ENCODE assay signal across 13 cellular contexts in genomic region chr5:34061993-34062392, GRCh38. TPM values are rescaled to one million over a fixed set of nuclear protein-coding genes. Genes with fewer than 3 reads are reported as not detected.
DNase-seq lines count a peak whose midpoint lies in the region; ATAC-seq and TF ChIP-seq lines count a peak whose summit lies in the region.
"Had no signal": no experiment of that assay in that cellular context is flagged by ENCODE, and none has a peak within 500 bp of the region (broad histone marks: within the 10 kb centered on the region; RNA-seq: fewer than 3 reads in every experiment).

No MANE protein-coding gene starts in this region.

- no peak overlapping the region for H3K4me3 ChIP-seq in neural progenitor cell
- H3K4me3 ChIP-seq in BE2C (ENCODE audit: low read depth, low read length): no peak overlapping the region
- H3K4me3 ChIP-seq: BLaER1 treated with 17β-estradiol and CSF1 and Interleukin-3, amounts not matched to agents 10 nM and 100 nM had no signal

- no peaks in the 10 kb centered on the region for H3K79me2 ChIP-seq in neural progenitor cell (ENCODE audit: low read depth)

- H3K36me3 ChIP-seq in neural progenitor cell (no peaks in the 10 kb centered on the region), BE2C (no peaks in the 10 kb centered on the region)

- H3K4me1 ChIP-seq in neural progenitor cell (no peaks in the 10 kb centered on the region), BE2C (no peaks in the 10 kb centered on the region)
- H3K4me1 ChIP-seq: BLaER1 treated with 17β-estradiol and CSF1 and Interleukin-3, amounts not matched to agents 10 nM and 100 nM had no signal

- DNase-seq in activated CD4-positive, alpha-beta T cell treated with anti-CD3 and anti-CD28 coated beads, Interleukin-2, amount 10 ng/mL, durations not matched to agents 24 days and 14 days: peak; percentile 40
- no peak for DNase-seq in activated CD4-positive, alpha-beta T cell treated with anti-CD3 and anti-CD28 coated beads for 36 hours
- DNase-seq in left lobe of liver (ENCODE audit: low spot score) (peak; percentile 83), neural progenitor cell (ENCODE audit: low spot score) (no peak), 8988T (no peak), BE2C (no peak)
- no peak for DNase-seq in effector CD8-positive, alpha-beta T cell (lab: John Stamatoyannopoulos, UW)
- DNase-seq: CD4-positive, CD25-positive, alpha-beta regulatory T cell; DMS53 had no signal

- intact Hi-C loops in activated CD4-positive, alpha-beta T cell treated with anti-CD3 and anti-CD28 coated beads, Interleukin-2, amount 10 ng/mL, durations not matched to agents 24 days and 14 days (cut with micrococcal nuclease): no loop called here
- intact Hi-C loops in activated CD4-positive, alpha-beta T cell treated with anti-CD3 and anti-CD28 coated beads for 36 hours (cut with DNase I, micrococcal nuclease): no loop called here

- H3K9ac ChIP-seq in neural progenitor cell: no peak overlapping the region
- H3K9ac ChIP-seq: BLaER1 treated with 17β-estradiol and CSF1 and Interleukin-3, amounts not matched to agents 10 nM and 100 nM had no signal

- no peak overlapping the region for H3K4me3 Mint-ChIP-seq in activated CD4-positive, alpha-beta T cell treated with anti-CD3 and anti-CD28 coated beads, Interleukin-2, amount 10 ng/mL, durations not matched to agents 24 days and 14 days
- no peak overlapping the region for H3K4me3 Mint-ChIP-seq in activated CD4-positive, alpha-beta T cell treated with anti-CD3 and anti-CD28 coated beads for 36 hours
- H3K4me3 Mint-ChIP-seq in neural progenitor cell: no peak overlapping the region
- H3K4me3 Mint-ChIP-seq: CD4-positive, CD25-positive, alpha-beta regulatory T cell had no signal

- POLR2A ChIA-PET in activated CD4-positive, alpha-beta T cell treated with anti-CD3 and anti-CD28 coated beads for 36 hours (lab: Charles Lee): no interaction called here

- ATAC-seq in activated CD4-positive, alpha-beta T cell treated with anti-CD3 and anti-CD28 coated beads for 36 hours: no peak
- ATAC-seq in left lobe of liver: peak; percentile 64
- ATAC-seq in HG02678 (IDR thresholded peaks at IDR 0.05; ENCODE audit: unreplicated experiment): no peak
- ATAC-seq: HCT116 had no signal

- H3K4me2 ChIP-seq in neural progenitor cell: no peak overlapping the region
- H3K4me2 ChIP-seq: BLaER1 treated with 17β-estradiol and CSF1 and Interleukin-3, amounts not matched to agents 10 nM and 100 nM had no signal

- H3K9me3 ChIP-seq in neural progenitor cell (ENCODE audit: low read depth) (no peaks in the 10 kb centered on the region), BE2C (no peaks in the 10 kb centered on the region)

- H3K27me3 ChIP-seq in neural progenitor cell (no peaks in the 10 kb centered on the region), BE2C (no peaks in the 10 kb centered on the region)
- H3K27me3 ChIP-seq: BLaER1 treated with 17β-estradiol and CSF1 and Interleukin-3, amounts not matched to agents 10 nM and 100 nM had no signal

- no peaks in the 10 kb centered on the region for H4K20me1 ChIP-seq in neural progenitor cell (ENCODE audit: low read depth)
- H4K20me1 ChIP-seq: BLaER1 treated with 17β-estradiol and CSF1 and Interleukin-3, amounts not matched to agents 10 nM and 100 nM had no signal

- peaks cover 7% of the 10 kb centered on the region for H3K9me3 Mint-ChIP-seq in activated CD4-positive, alpha-beta T cell treated with anti-CD3 and anti-CD28 coated beads, Interleukin-2, amount 10 ng/mL, durations not matched to agents 24 days and 14 days
- no peaks in the 10 kb centered on the region for H3K9me3 Mint-ChIP-seq in activated CD4-positive, alpha-beta T cell treated with anti-CD3 and anti-CD28 coated beads for 36 hours (ENCODE audit: low read depth)
- H3K9me3 Mint-ChIP-seq in neural progenitor cell: peaks cover 10% of the 10 kb centered on the region

- no peaks in the 10 kb centered on the region for H3K27me3 Mint-ChIP-seq in activated CD4-positive, alpha-beta T cell treated with anti-CD3 and anti-CD28 coated beads, Interleukin-2, amount 10 ng/mL, durations not matched to agents 24 days and 14 days
- no peaks in the 10 kb centered on the region for H3K27me3 Mint-ChIP-seq in activated CD4-positive, alpha-beta T cell treated with anti-CD3 and anti-CD28 coated beads for 36 hours
- peaks cover 6% of the 10 kb centered on the region for H3K27me3 Mint-ChIP-seq in neural progenitor cell (ENCODE audit: insufficient read depth, low read depth)
- H3K27me3 Mint-ChIP-seq: CD4-positive, CD25-positive, alpha-beta regulatory T cell had no signal

- no peak for TF ChIP-seq CTCF in neural progenitor cell (IDR thresholded peaks at IDR 0.05)
- no peak for TF ChIP-seq CTCF in BE2C (IDR thresholded peaks at IDR 0.05; ENCODE audit: low read depth, low read length)

- CTCF ChIA-PET in activated CD4-positive, alpha-beta T cell treated with anti-CD3 and anti-CD28 coated beads for 36 hours (lab: Charles Lee): interaction anchor here (0.6 kb wide), 1 partner anchor 12 kb away, joined by 4 read pairs; no protein-coding TSS in a partner anchor

- H3F3A ChIP-seq in neural progenitor cell (ENCODE audit: low read depth): no peaks in the 10 kb centered on the region

- no peak overlapping the region for H3K27ac Mint-ChIP-seq in activated CD4-positive, alpha-beta T cell treated with anti-CD3 and anti-CD28 coated beads, Interleukin-2, amount 10 ng/mL, durations not matched to agents 24 days and 14 days
- no peak overlapping the region for H3K27ac Mint-ChIP-seq in activated CD4-positive, alpha-beta T cell treated with anti-CD3 and anti-CD28 coated beads for 36 hours
- peak overlapping the region; percentile 16 for H3K27ac Mint-ChIP-seq in neural progenitor cell
- H3K27ac Mint-ChIP-seq: CD4-positive, CD25-positive, alpha-beta regulatory T cell had no signal

- H2AFZ ChIP-seq in neural progenitor cell (replicated peaks): no peak overlapping the region

- H3K27ac ChIP-seq in neural progenitor cell: no peak overlapping the region
- H3K27ac ChIP-seq: 22Rv1; BLaER1 treated with 17β-estradiol and CSF1 and Interleukin-3, amounts not matched to agents 10 nM and 100 nM had no signal

- no peaks in the 10 kb centered on the region for H3K4me1 Mint-ChIP-seq in activated CD4-positive, alpha-beta T cell treated with anti-CD3 and anti-CD28 coated beads, Interleukin-2, amount 10 ng/mL, durations not matched to agents 24 days and 14 days
- peaks cover 2% of the 10 kb centered on the region for H3K4me1 Mint-ChIP-seq in activated CD4-positive, alpha-beta T cell treated with anti-CD3 and anti-CD28 coated beads for 36 hours
- H3K4me1 Mint-ChIP-seq in neural progenitor cell: peaks cover 8% of the 10 kb centered on the region
- H3K4me1 Mint-ChIP-seq: CD4-positive, CD25-positive, alpha-beta regulatory T cell had no signal

- peaks cover 4% of the 10 kb centered on the region for H3K36me3 Mint-ChIP-seq in activated CD4-positive, alpha-beta T cell treated with anti-CD3 and anti-CD28 coated beads, Interleukin-2, amount 10 ng/mL, durations not matched to agents 24 days and 14 days (ENCODE audit: low read depth)
- peaks cover 22% of the 10 kb centered on the region for H3K36me3 Mint-ChIP-seq in activated CD4-positive, alpha-beta T cell treated with anti-CD3 and anti-CD28 coated beads for 36 hours (ENCODE audit: low read depth)
- peaks cover 20% of the 10 kb centered on the region for H3K36me3 Mint-ChIP-seq in neural progenitor cell

RNA-seq across cellular contexts. Expression of gene C1QTNF3, which starts 19.0 kb away (rescaled TPM):
- 2.0 and 2.1 TPM in 2 replicates for total RNA-seq in activated CD4-positive, alpha-beta T cell treated with anti-CD3 and anti-CD28 coated beads, Interleukin-2, amount 10 ng/mL, durations not matched to agents 24 days and 14 days
- 1 to 10 TPM; 1.5 to 2.4 TPM for total RNA-seq in activated CD4-positive, alpha-beta T cell treated with anti-CD3 and anti-CD28 coated beads for 36 hours
- total RNA-seq in left lobe of liver (1.9 TPM), neural progenitor cell (ENCODE audit: low replicate concordance) (4.8 and 6.4 TPM in 2 replicates)
- 2.2 TPM for polyA plus RNA-seq in BE2C (2012; ENCODE audit: insufficient read depth, insufficient read length, low read depth)

RNA-seq across cellular contexts. Expression of gene AMACR, which starts 54.1 kb away (rescaled TPM):
- total RNA-seq in activated CD4-positive, alpha-beta T cell treated with anti-CD3 and anti-CD28 coated beads, Interleukin-2, amount 10 ng/mL, durations not matched to agents 24 days and 14 days: 6.4 and 7.7 TPM in 2 replicates
- total RNA-seq in activated CD4-positive, alpha-beta T cell treated with anti-CD3 and anti-CD28 coated beads for 36 hours: 1 to 10 TPM; 3.3 to 6.0 TPM
- 58.0 TPM for total RNA-seq in left lobe of liver
- 14.9 and 16.8 TPM in 2 replicates for total RNA-seq in neural progenitor cell (ENCODE audit: low replicate concordance)
- 9.6 TPM for polyA plus RNA-seq in BE2C (2012; ENCODE audit: insufficient read depth, insufficient read length, low read depth)

Comparison
In these comparisons a context has a peak if more than half of its experiments do, and no peak if none do; other contexts are left out.
1. DNase-seq: peak in activated CD4-positive, alpha-beta T cell treated with anti-CD3 and anti-CD28 coated beads, Interleukin-2, amount 10 ng/mL, durations not matched to agents 24 days and 14 days (single experiment) and left lobe of liver (single experiment); none in activated CD4-positive, alpha-beta T cell treated with anti-CD3 and anti-CD28 coated beads for 36 hours (single experiment), neural progenitor cell (single experiment), 8988T (single experiment), BE2C (single experiment) and effector CD8-positive, alpha-beta T cell (single experiment).